ENCODE assay signal across 1 cellular context in genomic region chr17:58059141-58059540, GRCh38.
TF ChIP-seq lines count a peak whose summit lies in the region.

No MANE protein-coding gene starts in this region.

TF ChIP-seq in GM23338, 12 proteins besides CTCF, POLR2A, EP300 and RAD21 (continued from another document):
- TF ChIP-seq ZNF462 (CRISPR knock-in tag; IDR thresholded peaks at IDR 0.05) = no peak
- TF ChIP-seq CREB1 (CRISPR knock-in tag; IDR thresholded peaks at IDR 0.05; ENCODE audit: low read depth) = no peak
- no peak for TF ChIP-seq REST (IDR thresholded peaks at IDR 0.05; ENCODE audit: unreplicated experiment)
- TF ChIP-seq EZH2 (IDR thresholded peaks at IDR 0.05; ENCODE audit: low read depth, unreplicated experiment) = no peak
